14 cellular contexts compared by ENCODE assay signal in genomic region chr21:28436286-28436932, GRCh38.
A peak's percentile ranks its signal among the peaks of the same experiment; 100 is the strongest.
DNase-seq lines count a peak whose midpoint lies in the region; ATAC-seq, FAIRE-seq and TF ChIP-seq lines count a peak whose summit lies in the region.
"Had no signal": no experiment of that assay in that cellular context is flagged by ENCODE, and none has a peak within 500 bp of the region (broad histone marks: within the 10 kb centered on the region; RNA-seq: fewer than 3 reads in every experiment).

No MANE protein-coding gene starts in this region.

- H4K5ac ChIP-seq in IMR-90 (ENCODE audit: low read depth, low read length): peak overlapping the region; percentile 73; the same call in 1 of the 2 replicates

- no peaks in the 10 kb centered on the region for H3K79me1 ChIP-seq in IMR-90 (ENCODE audit: low read depth in 1 of 2, low read length in 2 of 2)

- no peak overlapping the region for H2AFZ ChIP-seq in IMR-90 (replicated peaks; ENCODE audit: low read length, poor library complexity)

- H3K9ac ChIP-seq in IMR-90 (ENCODE audit: low read depth, low read length): no peak overlapping the region

- H2BK120ac ChIP-seq in IMR-90 (ENCODE audit: low read depth, low read length): peak overlapping the region; percentile 73

- peak; percentile 18 for FAIRE-seq in bronchial epithelial cell (lab: Jason Lieb, UNC)
- FAIRE-seq: GM12878 had no signal

- no peak for TF ChIP-seq POLR2A in IMR-90 (IDR thresholded peaks at IDR 0.05; ENCODE audit: low read depth, low read length)

- DNase-seq in AG08395 (ENCODE audit: low spot score): peak; percentile 25
- DNase-seq in IMR-90: peak; percentile 77
- peak; percentile 88 for DNase-seq in bronchial epithelial cell (ENCODE audit: low read depth)
- DNase-seq in kidney epithelial cell (ENCODE audit: low read depth): peak; percentile 49
- DNase-seq in left ventricle myocardium superior: no peak
- no peak for DNase-seq in NCI-H510A treated with DMSO at 0.1 percent for 48 hours (lab: John Stamatoyannopoulos, UW)
- no peak for DNase-seq in NCI-H510A (lab: John Stamatoyannopoulos, UW)
- DNase-seq: activated naive CD8-positive, alpha-beta T cell treated with anti-CD3 and anti-CD28 coated beads, Interleukin-2, amount 50 U/mL, for 24 hours; NCI-H1436 treated with DMSO at 0.1 percent for 48 hours; NCI-H526 treated with DMSO at 0.1 percent for 48 hours; spleen; tibial artery had no signal

- H3K23ac ChIP-seq in IMR-90 (ENCODE audit: low read depth, low read length): no peak overlapping the region

- H3K36me3 ChIP-seq in IMR-90 (ENCODE audit: control insufficient read depth, insufficient read depth, low read length): no peaks in the 10 kb centered on the region
- H3K36me3 ChIP-seq in bronchial epithelial cell (ENCODE audit: control insufficient read depth, insufficient read depth, low read length): no peaks in the 10 kb centered on the region
- no peaks in the 10 kb centered on the region for H3K36me3 ChIP-seq in kidney epithelial cell (ENCODE audit: control insufficient read depth, insufficient read depth, low read length)
- H3K36me3 ChIP-seq: spleen, tibial artery had no signal

- ATAC-seq in IMR-90 (ENCODE audit: low read depth) (0 out of 2 replicates have a peak, but pooled peaks have one; percentile 30), left ventricle myocardium superior (no peak), GM21786 (IDR thresholded peaks at IDR 0.05; ENCODE audit: unreplicated experiment) (no peak)
- ATAC-seq: activated naive CD8-positive, alpha-beta T cell treated with anti-CD3 and anti-CD28 coated beads, Interleukin-2, amount 50 U/mL, for 24 hours; GM12878 had no signal

- peak overlapping the region; percentile 91 for H3K18ac ChIP-seq in IMR-90 (ENCODE audit: low read depth, low read length)

- H4K91ac ChIP-seq in IMR-90 (ENCODE audit: insufficient read depth, low read depth, low read length): peak overlapping the region; percentile 88

- H3K9me1 ChIP-seq in IMR-90 (ENCODE audit: insufficient read depth, low read length): peaks cover 6% of the 10 kb centered on the region; the same call in 1 of the 2 replicates

- H3K27me3 ChIP-seq in IMR-90 (ENCODE audit: control insufficient read depth, insufficient read depth, low read length) (no peaks in the 10 kb centered on the region), bronchial epithelial cell (ENCODE audit: control insufficient read depth, insufficient read depth, low read length) (no peaks in the 10 kb centered on the region), kidney epithelial cell (ENCODE audit: control insufficient read depth, insufficient read depth, low read length) (no peaks in the 10 kb centered on the region)
- H3K27me3 ChIP-seq: spleen, tibial artery had no signal

- dilution Hi-C loops in IMR-90 (cut with HindIII; ENCODE audit: low sequenced_read_pairs, unreplicated experiment): no loop called here

- H3K4ac ChIP-seq in IMR-90 (ENCODE audit: low read depth, low read length): peak overlapping the region; percentile 69

- no peak for TF ChIP-seq CTCF in IMR-90 (conservative IDR thresholded peaks at IDR 0.05; ENCODE audit: low read depth, low read length)
- TF ChIP-seq CTCF in bronchial epithelial cell (IDR thresholded peaks at IDR 0.05; ENCODE audit: insufficient read depth, low read length, severe bottlenecking): no peak
- no peak for TF ChIP-seq CTCF in kidney epithelial cell (IDR thresholded peaks at IDR 0.05; ENCODE audit: insufficient read depth, low read length, poor library complexity, severe bottlenecking)

- no peak overlapping the region for H2AK9ac ChIP-seq in IMR-90 (replicated peaks; ENCODE audit: low read depth, low read length, poor library complexity)

- intact Hi-C loops in IMR-90 (cut with micrococcal nuclease) (no loop called here), left ventricle myocardium superior (cut with micrococcal nuclease) (no loop called here)

- H4K8ac ChIP-seq in IMR-90 (ENCODE audit: low read depth in 2 of 2, low read length in 2 of 2): peak overlapping the region; percentile 46 to 50; a peak in 3 of 4 replicates

- peak overlapping the region; percentile 69; the same call in 1 of the 2 replicates for H2BK20ac ChIP-seq in IMR-90 (ENCODE audit: low read depth, low read length)

- peak overlapping the region; percentile 83 for H3K14ac ChIP-seq in IMR-90 (replicated peaks; ENCODE audit: low read depth, low read length)

- H3K27ac ChIP-seq in IMR-90 (ENCODE audit: insufficient read depth, low read length): peak overlapping the region; percentile 37; the same call in 1 of the 2 replicates
- H3K27ac ChIP-seq: spleen, tibial artery had no signal

- WGBS in IMR-90 (ENCODE audit: extremely low coverage in 2 of 2, insufficient read length in 1 of 2), 2 experiments: no CpG with 5 or more reads among the region's 2 CpGs

- no peak for TF ChIP-seq RAD21 in IMR-90 (IDR thresholded peaks at IDR 0.05; ENCODE audit: low read length)

- no peaks in the 10 kb centered on the region for H4K20me1 ChIP-seq in IMR-90 (ENCODE audit: insufficient read depth, low read length)

- H3K4me3 ChIP-seq in IMR-90 (ENCODE audit: insufficient read depth, low read depth, low read length) (no peak overlapping the region), bronchial epithelial cell (ENCODE audit: low read depth, low read length) (no peak overlapping the region), kidney epithelial cell (ENCODE audit: low read depth, low read length) (no peak overlapping the region)
- H3K4me3 ChIP-seq: GM12878, spleen, tibial artery had no signal

- in situ Hi-C loops in IMR-90 (cut with MboI; ENCODE audit: low sequenced_read_pairs): no loop called here

- H2BK15ac ChIP-seq in IMR-90 (ENCODE audit: low read depth, low read length): peak overlapping the region; percentile 91; the same call in 2 of the 3 replicates

- no peak overlapping the region for H3K4me2 ChIP-seq in IMR-90 (ENCODE audit: low read depth, low read length)

- POLR2A ChIA-PET in IMR-90 (lab: Charles Lee; ENCODE audit: unreplicated experiment): no interaction called here

- no TSS peak for BruUV-seq in IMR-90 (replicated peaks; lab: Mats Ljungman, UMichigan)

- H3K9me3 ChIP-seq in IMR-90 (ENCODE audit: control insufficient read depth, insufficient read depth, low read length): no peaks in the 10 kb centered on the region
- H3K9me3 ChIP-seq: spleen, tibial artery had no signal

- H3K56ac ChIP-seq in IMR-90 (ENCODE audit: extremely low read depth, insufficient read depth, low read length): no peak overlapping the region

- H2BK5ac ChIP-seq in IMR-90 (ENCODE audit: low read depth, low read length, poor library complexity, severe bottlenecking): peak overlapping the region; percentile 62

- peak overlapping the region; percentile 95 for H2AK5ac ChIP-seq in IMR-90 (ENCODE audit: low read depth, low read length)

- CTCF ChIA-PET in IMR-90 (lab: Yijun Ruan, JAX): no interaction called here

- H3K4me1 ChIP-seq in IMR-90 (ENCODE audit: control insufficient read depth, insufficient read depth, low read length): peaks cover 10% of the 10 kb centered on the region
- H3K4me1 ChIP-seq: spleen, tibial artery had no signal

TF ChIP-seq in IMR-90, 13 proteins besides CTCF, POLR2A, EP300 and RAD21:
- no peak for TF ChIP-seq CEBPB (IDR thresholded peaks at IDR 0.05; ENCODE audit: low read depth, low read length)
- peak; percentile 35; the same call in 1 of the 2 replicates for TF ChIP-seq FOS (IDR thresholded peaks at IDR 0.05; ENCODE audit: low read depth, low read length)
TF ChIP-seq in IMR-90: peak in this region for 1.

Comparison
In these comparisons a context has a peak if more than half of its experiments do, and no peak if none do; other contexts are left out.
1. DNase-seq: peak in AG08395 (single experiment), IMR-90 (single experiment), bronchial epithelial cell (single experiment) and kidney epithelial cell (single experiment); none in left ventricle myocardium superior (single experiment), NCI-H510A treated with DMSO at 0.1 percent for 48 hours (single experiment) and NCI-H510A (single experiment).